Comparison of ENCODE assay signal across 1 cellular context in the genomic region with DNA sequence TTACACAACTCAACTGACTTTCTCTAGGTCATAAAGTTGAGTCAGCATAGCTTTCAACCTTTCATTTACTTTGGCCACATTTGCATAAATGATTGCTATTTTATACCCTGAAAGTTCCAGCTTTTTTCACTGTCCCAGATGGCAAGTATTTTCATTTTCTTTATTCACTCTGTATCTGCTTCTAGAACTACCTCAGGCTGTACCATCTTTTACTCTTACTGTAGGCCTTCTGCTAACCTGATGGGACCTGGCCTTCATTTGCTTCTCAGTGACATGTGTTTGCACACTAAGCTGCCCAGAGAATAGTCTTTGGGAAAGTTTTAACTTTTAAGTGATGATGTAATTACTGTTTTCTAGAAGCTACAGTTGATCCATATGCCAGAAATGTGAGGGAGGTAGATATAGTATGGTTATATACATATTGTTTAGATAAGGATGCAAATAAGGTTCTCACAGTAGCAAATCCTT.
TF ChIP-seq lines count a peak whose summit lies in the region.

No MANE protein-coding gene starts in this region.

TF ChIP-seq in GM12878, 131 proteins besides CTCF, POLR2A, EP300 and RAD21 (continued from another document):
- no peak for TF ChIP-seq FOXM1 (IDR thresholded peaks at IDR 0.05; ENCODE audit: low read depth, low read length)
- TF ChIP-seq GABPA (IDR thresholded peaks at IDR 0.05; ENCODE audit: low read depth), result 0 out of 2 replicates have a peak, but pooled peaks have one; percentile 10
- TF ChIP-seq JUNB (IDR thresholded peaks at IDR 0.05), result no peak
- TF ChIP-seq POU2F2 (IDR thresholded peaks at IDR 0.05; ENCODE audit: borderline replicate concordance, low read depth, low read length), result peak; percentile 65; the same call in 2 of the 3 replicates
- TF ChIP-seq CHD1 (IDR thresholded peaks at IDR 0.05; ENCODE audit: low read depth, low read length), result no peak
- TF ChIP-seq RAD51 (IDR thresholded peaks at IDR 0.05), result no peak
- no peak for TF ChIP-seq DPF2 (IDR thresholded peaks at IDR 0.05)
- 0 out of 2 replicates have a peak, but pooled peaks have one; percentile 18 for TF ChIP-seq SMARCA5 (IDR thresholded peaks at IDR 0.05)
- TF ChIP-seq RUNX3 (IDR thresholded peaks at IDR 0.05; ENCODE audit: low read length), result no peak
